Comparison of ENCODE assay signal across 17 cellular contexts in genomic region chr14:73236157-73236556, GRCh38. TPM values are rescaled to one million over a fixed set of nuclear protein-coding genes. Genes with fewer than 3 reads are reported as not detected.
DNase-seq lines count a peak whose midpoint lies in the region; ATAC-seq and TF ChIP-seq lines count a peak whose summit lies in the region.
"Had no signal": no experiment of that assay in that cellular context is flagged by ENCODE, and none has a peak within 500 bp of the region (broad histone marks: within the 10 kb centered on the region; RNA-seq: fewer than 3 reads in every experiment).

No MANE protein-coding gene starts in this region.

- no peak overlapping the region for H3K9ac ChIP-seq in HUES6 (ENCODE audit: low read length)
- H3K9ac ChIP-seq: parathyroid adenoma had no signal

- DNase-seq in ELF-1 (ENCODE audit: low read depth, low spot score) = peak; percentile 31
- no peak for DNase-seq in glutamatergic neuron
- no peak for DNase-seq in mucosa of descending colon
- DNase-seq in upper lobe of left lung = no peak
- DNase-seq: activated gamma-delta T cell; anterior cingulate cortex; BE2C; midbrain; NCI-H1930; stimulated activated CD4-positive, alpha-beta T cell treated with anti-CD3 and anti-CD28 coated beads, Interleukin-4, amount 100 ng/mL, for 4 hours; SW 1271 had no signal

- no peaks in the 10 kb centered on the region for H3K9me3 ChIP-seq in HUES6 (ENCODE audit: control insufficient read depth, insufficient read depth, low read depth, low read length)
- no peaks in the 10 kb centered on the region for H3K9me3 ChIP-seq in neuron (ENCODE audit: low read length)
- H3K9me3 ChIP-seq in mucosa of descending colon = no peaks in the 10 kb centered on the region
- no peaks in the 10 kb centered on the region for H3K9me3 ChIP-seq in upper lobe of left lung
- H3K9me3 ChIP-seq: BE2C, thoracic aorta had no signal

- H3K27me3 ChIP-seq in HUES6 (ENCODE audit: control insufficient read depth, insufficient read depth, low read length) (peaks cover 81% of the 10 kb centered on the region), neuron (ENCODE audit: insufficient read depth, low read length) (no peaks in the 10 kb centered on the region), upper lobe of left lung (peaks cover 0 to 21% (median 11%) of the 10 kb centered on the region in 4 donors)

- ATAC-seq in mucosa of descending colon (no peak), HG03025 (IDR thresholded peaks at IDR 0.05; ENCODE audit: low FRiP score, unreplicated experiment) (no peak), upper lobe of left lung (ENCODE audit: low FRiP score in 2 of 2) (no peak)
- ATAC-seq: HepG2 had no signal

- peak overlapping the region; percentile 52 for H2AFZ ChIP-seq in neuron (ENCODE audit: low read depth, low read length)
- H2AFZ ChIP-seq: parathyroid adenoma had no signal

- peak overlapping the region; percentile 65 for H3K27ac Mint-ChIP-seq in glutamatergic neuron (ENCODE audit: unreplicated experiment)

- H3K4me1 Mint-ChIP-seq in glutamatergic neuron (ENCODE audit: low read depth, unreplicated experiment) = peaks cover 18% of the 10 kb centered on the region

- TF ChIP-seq POLR2A in upper lobe of left lung (IDR thresholded peaks at IDR 0.05) = no peak

- TF ChIP-seq CTCF in glutamatergic neuron (IDR thresholded peaks at IDR 0.05; ENCODE audit: partially characterized antibody, unreplicated experiment) (no peak), mucosa of descending colon (IDR thresholded peaks at IDR 0.05) (no peak), upper lobe of left lung (IDR thresholded peaks at IDR 0.05) (no peak)

- H3K27ac ChIP-seq in HUES6 (ENCODE audit: low read depth, low read length) (no peak overlapping the region), upper lobe of left lung (no peak overlapping the region)
- H3K27ac ChIP-seq: parathyroid adenoma, thoracic aorta had no signal

- peak overlapping the region; percentile 32; the same call in 1 of the 2 replicates for H3K4me3 ChIP-seq in HUES6 (ENCODE audit: low read depth, low read length)
- no peak overlapping the region for H3K4me3 ChIP-seq in neuron (ENCODE audit: low read length)
- H3K4me3 ChIP-seq in mucosa of descending colon = no peak overlapping the region
- H3K4me3 ChIP-seq in upper lobe of left lung = no peak overlapping the region
- H3K4me3 ChIP-seq: thoracic aorta had no signal

- H3K36me3 ChIP-seq in HUES6 (ENCODE audit: control insufficient read depth, insufficient read depth, low read length) = no peaks in the 10 kb centered on the region
- no peaks in the 10 kb centered on the region for H3K36me3 ChIP-seq in neuron (ENCODE audit: insufficient read depth, low read length)
- H3K36me3 ChIP-seq in mucosa of descending colon (ENCODE audit: low read depth) = no peaks in the 10 kb centered on the region
- no peaks in the 10 kb centered on the region for H3K36me3 ChIP-seq in upper lobe of left lung
- H3K36me3 ChIP-seq: BE2C, thoracic aorta had no signal

- peak overlapping the region; percentile 35 for H3K4me3 Mint-ChIP-seq in glutamatergic neuron (ENCODE audit: unreplicated experiment)

- TF ChIP-seq EP300 in upper lobe of left lung (IDR thresholded peaks at IDR 0.05) = no peak

- H3K9me3 Mint-ChIP-seq in glutamatergic neuron (ENCODE audit: unreplicated experiment) = peaks cover 2% of the 10 kb centered on the region

- H3K4me1 ChIP-seq in HUES6 (ENCODE audit: control insufficient read depth, insufficient read depth, low read length) = peaks cover 48% of the 10 kb centered on the region
- H3K4me1 ChIP-seq in neuron (ENCODE audit: insufficient read depth, low read length) = peaks cover 37% of the 10 kb centered on the region
- H3K4me1 ChIP-seq in mucosa of descending colon (ENCODE audit: low read depth) = peaks cover 24% of the 10 kb centered on the region
- H3K4me1 ChIP-seq in upper lobe of left lung = peaks cover 33 to 55% (median 51%) of the 10 kb centered on the region in 4 donors
- H3K4me1 ChIP-seq: BE2C, parathyroid adenoma had no signal

- peaks cover 24% of the 10 kb centered on the region for H3K27me3 Mint-ChIP-seq in glutamatergic neuron (ENCODE audit: unreplicated experiment)

- intact Hi-C loops in mucosa of descending colon (cut with DNase I, micrococcal nuclease) = no loop called here

- WGBS in upper lobe of left lung, 2 donors = 73 to 79% methylated on average over 11 of the region's 11 CpGs

- H3K36me3 Mint-ChIP-seq in glutamatergic neuron (ENCODE audit: unreplicated experiment) = peaks cover 7% of the 10 kb centered on the region

RNA-seq across cellular contexts. Expression of gene PAPLN, which starts 1.1 kb away (rescaled TPM):
- total RNA-seq in glutamatergic neuron (ENCODE audit: unreplicated experiment) = 2.8 TPM
- 10 to 100 TPM in 1 of 3 donors, 1 to 10 TPM in 2; 4.9 to 22.5 (median 5.6) TPM for total RNA-seq in mucosa of descending colon
- total RNA-seq in upper lobe of left lung = 10 to 100 TPM; 10.3 to 62.9 (median 16.5) TPM
- total RNA-seq: HepG2 had no signal
